Comparison of ENCODE assay signal across 17 cellular contexts in genomic region chr11:33622231-33622630, GRCh38.
DNase-seq lines count a peak whose midpoint lies in the region; ATAC-seq and TF ChIP-seq lines count a peak whose summit lies in the region.
"Had no signal": no experiment of that assay in that cellular context is flagged by ENCODE, and none has a peak within 500 bp of the region (broad histone marks: within the 10 kb centered on the region; RNA-seq: fewer than 3 reads in every experiment).

No MANE protein-coding gene starts in this region.

- H3K4me3 ChIP-seq in fibroblast of pulmonary artery (replicated peaks; ENCODE audit: low read depth, low read length) (no peak overlapping the region), skeletal muscle satellite cell (ENCODE audit: low read length) (no peak overlapping the region)
- H3K4me3 ChIP-seq: thyroid gland had no signal

- H3K9ac ChIP-seq in skeletal muscle satellite cell (ENCODE audit: low read depth, low read length): no peak overlapping the region
- H3K9ac ChIP-seq: parathyroid adenoma had no signal

- H3K4me1 ChIP-seq in skeletal muscle satellite cell (ENCODE audit: control insufficient read depth, insufficient read depth, low read length): peaks cover 35% of the 10 kb centered on the region
- H3K4me1 ChIP-seq: parathyroid adenoma had no signal

- no peaks in the 10 kb centered on the region for H3K36me3 ChIP-seq in skeletal muscle satellite cell (ENCODE audit: insufficient read depth, low read length)
- H3K36me3 ChIP-seq: thyroid gland had no signal

- no peaks in the 10 kb centered on the region for H3K27me3 ChIP-seq in skeletal muscle satellite cell (ENCODE audit: control insufficient read depth, insufficient read depth, low read length)
- H3K27me3 ChIP-seq: foreskin keratinocyte, thyroid gland had no signal

- POLR2A ChIA-PET in HEK293T (lab: Yijun Ruan, JAX): no interaction called here

- CTCF ChIA-PET in HEK293T (lab: Yijun Ruan, JAX): no interaction called here

- DNase-seq in GM03348 (ENCODE audit: low spot score) (peak; percentile 61), M059J (ENCODE audit: low read depth) (peak; percentile 67), fibroblast of pulmonary artery (ENCODE audit: low read depth) (peak; percentile 57), HEK293T (ENCODE audit: extremely low spot score) (no peak)
- DNase-seq: activated T-cell treated with anti-CD3 and anti-CD28 coated beads, Interleukin-2, amount 50 U/mL, for 24 hours; central memory CD4-positive, alpha-beta T cell; effector memory CD4-positive, alpha-beta T cell; foreskin keratinocyte; NCI-H187 treated with DMSO at 0.1 percent for 48 hours; NCI-H446; T-cell; thyroid gland had no signal

- H3K9me3 ChIP-seq in skeletal muscle satellite cell (replicated peaks; ENCODE audit: low read length): no peaks in the 10 kb centered on the region
- H3K9me3 ChIP-seq: thyroid gland had no signal

- peak overlapping the region; percentile 37 for H3K4me2 ChIP-seq in skeletal muscle satellite cell (ENCODE audit: low read length)

- ATAC-seq in HG02870 (IDR thresholded peaks at IDR 0.05; ENCODE audit: unreplicated experiment) (no peak), GM18873 (IDR thresholded peaks at IDR 0.05; ENCODE audit: low FRiP score, unreplicated experiment) (no peak)
- ATAC-seq: left lobe of liver, T-cell had no signal

- no peak for TF ChIP-seq CTCF in fibroblast of pulmonary artery (IDR thresholded peaks at IDR 0.05; ENCODE audit: low read length, missing control alignments)

TF ChIP-seq in HEK293T, 16 proteins besides CTCF, POLR2A, EP300 and RAD21:
- TF ChIP-seq HDGF (IDR thresholded peaks at IDR 0.05; ENCODE audit: borderline replicate concordance) (no peak), SP1 (IDR thresholded peaks at IDR 0.05) (no peak), FOXK2 (IDR thresholded peaks at IDR 0.05) (no peak), BHLHE40 (IDR thresholded peaks at IDR 0.05; ENCODE audit: borderline replicate concordance) (no peak), ARNT (IDR thresholded peaks at IDR 0.05) (no peak)
